13 cellular contexts compared by ENCODE assay signal in the genomic region with DNA sequence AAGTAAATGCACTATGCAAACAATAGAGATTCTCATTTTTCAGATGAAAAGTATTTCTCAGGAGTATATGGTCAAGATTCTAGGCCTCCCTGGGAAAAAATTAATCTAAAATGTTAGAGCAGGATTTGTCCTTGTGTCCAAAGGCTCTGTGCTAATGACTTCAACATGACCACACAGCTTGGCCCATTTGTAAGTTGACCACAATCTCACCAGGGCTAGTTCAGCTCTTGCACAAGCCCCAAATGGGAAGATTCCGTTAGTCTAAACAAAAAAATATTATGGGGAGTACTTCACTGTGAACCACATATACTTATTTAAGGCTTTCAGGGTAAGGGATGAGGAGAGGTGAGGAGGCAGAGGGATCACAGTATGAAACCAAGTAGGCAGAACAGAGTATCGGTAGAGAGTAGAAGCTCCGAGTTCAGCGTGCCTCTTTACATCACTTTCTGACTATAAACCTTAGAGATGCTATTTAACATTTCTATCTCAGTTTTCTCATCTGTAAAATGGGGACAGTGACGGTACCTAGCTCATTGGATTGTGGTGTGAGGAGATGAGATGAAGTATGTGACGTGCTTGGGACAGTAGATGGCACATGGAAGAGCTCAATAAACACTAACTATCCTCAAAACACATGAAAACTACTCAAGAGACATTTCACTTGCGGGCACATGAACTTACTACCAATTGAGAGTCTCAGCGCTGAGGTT. TPM values are rescaled to one million over a fixed set of nuclear protein-coding genes. Genes with fewer than 3 reads are reported as not detected.
DNase-seq lines count a peak whose midpoint lies in the region; ATAC-seq, FAIRE-seq and TF ChIP-seq lines count a peak whose summit lies in the region.
"Had no signal": no experiment of that assay in that cellular context is flagged by ENCODE, and none has a peak within 500 bp of the region (broad histone marks: within the 10 kb centered on the region; RNA-seq: fewer than 3 reads in every experiment).

No MANE protein-coding gene starts in this region.

- TF ChIP-seq POLR2A in K562 (conservative IDR thresholded peaks at IDR 0.05) = no peak

- TF ChIP-seq EP300 in K562 (IDR thresholded peaks at IDR 0.05; ENCODE audit: low read length) = no peak

- FAIRE-seq in K562 (lab: Jason Lieb, UNC) (no peak), keratinocyte (lab: Jason Lieb, UNC) (no peak)

- no peak overlapping the region for H3K4me3 ChIP-seq in K562
- no peak overlapping the region for H3K4me3 ChIP-seq in keratinocyte (ENCODE audit: control insufficient read depth in 2 of 3, extremely low read depth in 1 of 3, insufficient read depth in 2 of 3, low read depth in 1 of 3, low read length in 3 of 3)
- H3K4me3 ChIP-seq in WERI-Rb-1 (ENCODE audit: low read depth, low read length) = no peak overlapping the region
- H3K4me3 ChIP-seq: colonic mucosa, HAP-1 had no signal

- H3K27ac ChIP-seq in K562 (ENCODE audit: extremely low read depth, low read depth, low read length) (no peak overlapping the region), keratinocyte (ENCODE audit: control insufficient read depth, insufficient read depth, low read length) (no peak overlapping the region), WERI-Rb-1 (no peak overlapping the region)

- H3K79me2 ChIP-seq in K562 (ENCODE audit: control insufficient read depth, insufficient read depth, low read length) (no peaks in the 10 kb centered on the region), keratinocyte (ENCODE audit: control insufficient read depth, insufficient read depth, low read length) (no peaks in the 10 kb centered on the region)
- H3K79me2 ChIP-seq: parathyroid adenoma had no signal

- in situ Hi-C loops in K562 (cut with MboI) = no loop called here

- TF ChIP-seq RAD21 in K562 (CRISPR knock-in tag; conservative IDR thresholded peaks at IDR 0.05 in 1 of 2, IDR thresholded peaks at IDR 0.05 in 1 of 2) = no peak

- intact Hi-C loops in K562 (cut with micrococcal nuclease) = no loop called here

- WGBS in K562 (ENCODE audit: insufficient coverage, low coverage, missing lambda C conversion rate) = 3% methylated on average over 8 of the region's 8 CpGs

- H3K9me1 ChIP-seq in K562 (ENCODE audit: control insufficient read depth, insufficient read depth, low read length) (peaks cover 3% of the 10 kb centered on the region), keratinocyte (ENCODE audit: control insufficient read depth, extremely low read depth, insufficient read depth, low read length) (no peaks in the 10 kb centered on the region)

- H3K9me3 ChIP-seq in K562 (replicated peaks; ENCODE audit: control insufficient read depth, insufficient read depth, low read depth, low read length) = no peaks in the 10 kb centered on the region
- no peaks in the 10 kb centered on the region for H3K9me3 ChIP-seq in keratinocyte (ENCODE audit: control insufficient read depth, low read depth, low read length)
- no peaks in the 10 kb centered on the region for H3K9me3 ChIP-seq in WERI-Rb-1 (ENCODE audit: severe bottlenecking)
- H3K9me3 ChIP-seq: colonic mucosa, HAP-1, tibial artery had no signal

- H3K4me1 ChIP-seq in K562 (replicated peaks in 1 of 2; ENCODE audit: control insufficient read depth in 2 of 2, insufficient read depth in 2 of 2, low read length in 2 of 2) (no peaks in the 10 kb centered on the region), keratinocyte (ENCODE audit: control insufficient read depth, extremely low read depth, insufficient read depth, low read length) (peaks cover 18% of the 10 kb centered on the region)
- H3K4me1 ChIP-seq: HAP-1, parathyroid adenoma had no signal

- H4K20me1 ChIP-seq in K562 (replicated peaks; ENCODE audit: control insufficient read depth, insufficient read depth, low read length) (no peaks in the 10 kb centered on the region), keratinocyte (ENCODE audit: control insufficient read depth, extremely low read depth, insufficient read depth, low read length) (no peaks in the 10 kb centered on the region)

- H3K4me2 ChIP-seq in K562 (ENCODE audit: insufficient read depth, low read length) (no peak overlapping the region), keratinocyte (ENCODE audit: control insufficient read depth, extremely low read depth, insufficient read depth, low read depth, low read length) (peak overlapping the region; percentile 37)

- TF ChIP-seq CTCF in K562 (IDR thresholded peaks at IDR 0.05 in 2 of 3, conservative IDR thresholded peaks at IDR 0.05 in 1 of 3; ENCODE audit: insufficient read depth in 2 of 3, low read depth in 1 of 3, low read length in 3 of 3) = no peak
- no peak for TF ChIP-seq CTCF in keratinocyte (optimal IDR thresholded peaks at IDR 0.05 in 1 of 3, IDR thresholded peaks at IDR 0.05 in 1 of 3, conservative IDR thresholded peaks at IDR 0.05 in 1 of 3; ENCODE audit: extremely low read depth in 1 of 3, insufficient read depth in 2 of 3, low read length in 3 of 3)
- TF ChIP-seq CTCF in WERI-Rb-1 (IDR thresholded peaks at IDR 0.05; ENCODE audit: low read depth, low read length) = no peak

- no peak overlapping the region for H2AFZ ChIP-seq in K562 (ENCODE audit: low read depth, low read length)
- peak overlapping the region; percentile 17 for H2AFZ ChIP-seq in keratinocyte (ENCODE audit: control insufficient read depth, low read length)
- H2AFZ ChIP-seq: parathyroid adenoma had no signal

- no TSS peak for BruUV-seq in K562 (replicated peaks; lab: Mats Ljungman, UMichigan)

- ATAC-seq in K562 = no peak

- H3K9ac ChIP-seq in K562 (ENCODE audit: insufficient read depth in 1 of 2, low read depth in 2 of 2, low read length in 2 of 2) (no peak overlapping the region), keratinocyte (ENCODE audit: control insufficient read depth, extremely low read depth, insufficient read depth, low read length) (no peak overlapping the region)
- H3K9ac ChIP-seq: parathyroid adenoma had no signal

- dilution Hi-C loops in keratinocyte (cut with MboI; ENCODE audit: extremely low pct_ligation_motif_present, low sequenced_read_pairs) = no loop called here

- H3K27me3 ChIP-seq in K562 (ENCODE audit: control insufficient read depth in 2 of 2, insufficient read depth in 2 of 2, low read length in 2 of 2) (peaks cover 0 to 3% of the 10 kb centered on the region in 2 experiments; a peak in 3 of 5 replicates), keratinocyte (ENCODE audit: control insufficient read depth, extremely low read depth, insufficient read depth, low read length) (no peaks in the 10 kb centered on the region), WERI-Rb-1 (ENCODE audit: insufficient read depth, low read depth, severe bottlenecking) (no peaks in the 10 kb centered on the region)
- H3K27me3 ChIP-seq: colonic mucosa had no signal

- POLR2A ChIA-PET in K562 (lab: Yijun Ruan, JAX) = interaction anchor here (1.7 kb wide), 1 partner anchor 12 kb away, joined by 5 read pairs; no protein-coding TSS in a partner anchor

- CTCF ChIA-PET in K562 (lab: Yijun Ruan, JAX; ENCODE audit: low intra/inter-chr PET ratio) = interaction anchor here (0.5 to 0.7 kb wide), 2 partner anchors 324 to 358 kb away, joined by 3 to 4 read pairs; no protein-coding TSS in a partner anchor

- peak; percentile 18 for DNase-seq in GM03348 (ENCODE audit: low spot score)
- DNase-seq in K562 (ENCODE audit: extremely low read depth in 1 of 4, low spot score in 3 of 4) = no peak
- DNase-seq in keratinocyte (ENCODE audit: low read depth, low spot score) = no peak
- peak; percentile 25 for DNase-seq in stromal cell of bone marrow (ENCODE audit: low read depth)
- no peak for DNase-seq in NCI-H1092 treated with DMSO at 0.1 percent for 48 hours (lab: John Stamatoyannopoulos, UW)
- no peak for DNase-seq in WERI-Rb-1
- DNase-seq in GOT3 (lab: John Stamatoyannopoulos, UW) = no peak
- DNase-seq in HuH-7.5 (ENCODE audit: low spot score) = no peak
- DNase-seq: NCI-H1930 had no signal

- H3K36me3 ChIP-seq in K562 (ENCODE audit: control insufficient read depth, insufficient read depth, low read length) (no peaks in the 10 kb centered on the region), keratinocyte (ENCODE audit: control insufficient read depth in 2 of 2, extremely low read depth in 1 of 2, insufficient read depth in 2 of 2, low read length in 2 of 2) (no peaks in the 10 kb centered on the region), WERI-Rb-1 (no peaks in the 10 kb centered on the region)
- H3K36me3 ChIP-seq: colonic mucosa, HAP-1, tibial artery had no signal

TF ChIP-seq in K562, 482 proteins besides CTCF, POLR2A, EP300 and RAD21 (continues in another document):
- TF ChIP-seq ZNF764 (CRISPR knock-in tag; IDR thresholded peaks at IDR 0.05; ENCODE audit: low read depth) (no peak), PML (IDR thresholded peaks at IDR 0.05; ENCODE audit: low read length) (no peak), KDM1A (IDR thresholded peaks at IDR 0.05) (0 out of 4 replicates have a peak, but pooled peaks of 1 of the 2 experiments have one; percentile 30), L3MBTL2 (IDR thresholded peaks at IDR 0.05) (no peak)

RNA-seq across cellular contexts. Expression of gene CTTNBP2NL, which starts 37.8 kb away (rescaled TPM):
- 0.35 and 1.9 TPM in 2 replicates for total RNA-seq in K562 (2011; cell fraction: chromatin; rRNA removed; ENCODE audit: low replicate concordance)
- total RNA-seq in K562 (2011; cell fraction: nucleolus; rRNA removed) = 0.26 and 0.50 TPM in 2 replicates
- 0.59 and 2.0 TPM in 2 replicates for total RNA-seq in K562 (2011; cell fraction: nucleoplasm; rRNA removed)
- total RNA-seq in K562 (2014; rRNA removed) (0.27 and 0.65 TPM in 2 replicates), K562 (2014; rRNA removed; fragmentation: Illumina TruSeq; extraction: Trizol) (0.62 and 0.67 TPM in 2 replicates), K562 (2015; rRNA removed; fragmentation: Illumina TruSeq; extraction: Trizol) (0.68 and 0.91 TPM in 2 replicates), K562 (2021) (1.4 and 1.6 TPM in 2 replicates)
- polyA plus RNA-seq in K562 (2011; rRNA removed) (0.60 and 1.6 TPM in 2 replicates), K562 (2014; fragmentation: Illumina TruSeq; extraction: Trizol) (0.64 and 0.76 TPM in 2 replicates), K562 (2014; fragmentation: Nextera tagmentation; extraction: Ambion mirVana) (under 1 TPM; 0.28 to 0.89 TPM), K562 (2014; rRNA removed) (0.39 and 0.57 TPM in 2 replicates), keratinocyte (16.3 to 20.2 TPM (median 19.1 TPM) in 3 replicates)
- polyA plus RNA-seq in K562 (2011; cell fraction: cytosol; rRNA removed) = 0.33 and 1.4 TPM in 2 replicates
- polyA plus RNA-seq in K562 (2011; cell fraction: nucleus; rRNA removed) = 0.30 and 1.1 TPM in 2 replicates
- polyA plus RNA-seq in K562 (2012) = 0.68 and 1.1 TPM in 2 replicates
- polyA minus RNA-seq in K562 (2011; rRNA and poly(A)+ RNA removed) = 1.1 and 5.9 TPM in 2 replicates
- polyA minus RNA-seq in K562 (2011; cell fraction: cytosol; rRNA and poly(A)+ RNA removed) = 0.38 and 1.5 TPM in 2 replicates
- polyA minus RNA-seq in K562 (2011; cell fraction: nucleus; rRNA and poly(A)+ RNA removed) = 0.67 and 2.6 TPM in 2 replicates
- 42.5 TPM for polyA plus RNA-seq in keratinocyte (2011; ENCODE audit: low read depth)
- 10.5 and 15.9 TPM in 2 replicates for polyA plus RNA-seq in keratinocyte (2011; cell fraction: cytosol; rRNA removed)
- polyA plus RNA-seq in keratinocyte (2011; cell fraction: nucleus; rRNA removed) = 21.5 and 24.5 TPM in 2 replicates
- 17.6 and 18.6 TPM in 2 replicates for polyA plus RNA-seq in keratinocyte (2012; ENCODE audit: low replicate concordance)
- polyA minus RNA-seq in keratinocyte = 11.0 to 38.9 TPM (median 27.5 TPM) in 3 replicates
- polyA minus RNA-seq in keratinocyte (2011; cell fraction: cytosol; rRNA and poly(A)+ RNA removed) = 16.9 TPM
- 20.2 and 40.7 TPM in 2 replicates for polyA minus RNA-seq in keratinocyte (2011; cell fraction: nucleus; rRNA and poly(A)+ RNA removed)

Comparison
In these comparisons a context has a peak if more than half of its experiments do, and no peak if none do; other contexts are left out.
1. DNase-seq: peak in GM03348 (single experiment) and stromal cell of bone marrow (single experiment); none in K562 (0 of 4), keratinocyte (single experiment), NCI-H1092 treated with DMSO at 0.1 percent for 48 hours (single experiment), WERI-Rb-1 (single experiment), GOT3 (single experiment) and HuH-7.5 (single experiment).
2. RNA of gene CTTNBP2NL, which starts 37.8 kb away (polyA plus RNA-seq): 10.5 to 42.5 TPM in keratinocyte; 0.28 to 1.6 TPM in K562; every median in the first group is over 4 times any median in the second.